ENCODE assay signal across 1 cellular context in genomic region chr12:53097207-53097563, GRCh38.
TF ChIP-seq lines count a peak whose summit lies in the region.

No MANE protein-coding gene starts in this region.

TF ChIP-seq in GM12878, 131 proteins besides CTCF, POLR2A, EP300 and RAD21:
- TF ChIP-seq BCLAF1 (IDR thresholded peaks at IDR 0.05): no peak
- peak; percentile 28; a peak in 2 of 4 replicates for TF ChIP-seq IKZF2 (IDR thresholded peaks at IDR 0.05)
- no peak for TF ChIP-seq BRCA1 (IDR thresholded peaks at IDR 0.05; ENCODE audit: low read depth, low read length)
